Comparison of ENCODE assay signal across 1 cellular context in genomic region chr11:14350215-14350614, GRCh38.
TF ChIP-seq lines count a peak whose summit lies in the region.

No MANE protein-coding gene starts in this region.

TF ChIP-seq in WTC11, 78 proteins besides CTCF, POLR2A, EP300 and RAD21 (continued from another document):
- TF ChIP-seq ATF6 (CRISPR knock-in tag; IDR thresholded peaks at IDR 0.05) (no peak), NFATC4 (CRISPR knock-in tag; IDR thresholded peaks at IDR 0.05) (no peak), ATF3 (CRISPR knock-in tag; conservative IDR thresholded peaks at IDR 0.05) (no peak)
